Comparison of ENCODE assay signal across 1 cellular context in the genomic region with DNA sequence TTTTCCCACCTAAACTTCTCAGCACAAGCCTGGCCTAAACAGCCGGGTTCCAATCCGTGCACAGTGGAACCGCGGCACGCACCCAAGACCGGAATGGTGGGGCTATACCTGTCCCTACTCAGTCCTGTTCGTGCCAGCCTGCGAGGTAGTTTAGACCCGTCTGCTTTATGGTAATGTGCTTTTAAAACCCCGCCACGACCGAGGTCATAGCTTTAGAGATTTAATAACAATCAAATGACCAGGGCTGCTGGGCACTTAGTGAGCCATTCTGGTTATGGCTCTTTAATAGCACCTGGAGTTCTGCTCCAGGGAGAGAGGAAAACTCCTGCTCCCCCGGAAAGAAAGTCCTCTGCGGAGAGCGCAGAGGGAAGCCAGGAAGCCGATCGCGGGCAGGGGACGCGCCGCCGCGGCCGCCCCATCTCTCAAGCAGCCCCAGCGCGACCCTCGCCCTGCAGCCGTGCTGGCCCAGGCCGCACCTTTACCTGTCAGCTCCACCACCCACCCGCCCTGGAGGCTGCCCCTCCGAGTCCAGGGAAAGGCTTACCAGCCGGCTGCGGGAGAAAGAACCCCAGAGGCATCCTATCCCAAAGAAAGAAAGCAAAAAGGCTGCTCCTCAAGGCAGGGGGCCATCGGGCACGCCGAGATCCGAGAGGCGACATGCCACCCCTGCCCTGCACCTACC.
TF ChIP-seq lines count a peak whose summit lies in the region.

No MANE protein-coding gene starts in this region.

TF ChIP-seq in H1, 55 proteins besides CTCF, POLR2A, EP300 and RAD21:
- no peak for TF ChIP-seq RXRA (IDR thresholded peaks at IDR 0.05; ENCODE audit: insufficient read depth, low read depth, low read length)
- TF ChIP-seq SUZ12 (IDR thresholded peaks at IDR 0.05; ENCODE audit: low read length) = 0 out of 2 replicates have a peak, but pooled peaks have one; percentile 7
- TF ChIP-seq KDM4A (IDR thresholded peaks at IDR 0.05; ENCODE audit: low read depth, low read length, severe bottlenecking) = peak; percentile 67
- 0 out of 4 replicates have a peak, but pooled peaks of 1 of the 2 experiments have one; percentile 13 for TF ChIP-seq HDAC2 (IDR thresholded peaks at IDR 0.05; ENCODE audit: borderline replicate concordance in 1 of 2, low read depth in 2 of 2, low read length in 2 of 2)
- TF ChIP-seq E2F6 (IDR thresholded peaks at IDR 0.05) = 0 out of 2 replicates have a peak, but pooled peaks have one; percentile 5
- no peak for TF ChIP-seq HDAC6 (IDR thresholded peaks at IDR 0.05; ENCODE audit: low read depth, low read length)
- TF ChIP-seq CHD7 (IDR thresholded peaks at IDR 0.05; ENCODE audit: insufficient replicate concordance, low read length) = no peak
- no peak for TF ChIP-seq SP2 (IDR thresholded peaks at IDR 0.05; ENCODE audit: low read length)
- TF ChIP-seq SIN3A (conservative IDR thresholded peaks at IDR 0.05 in 1 of 2, IDR thresholded peaks at IDR 0.05 in 1 of 2; ENCODE audit: low read depth in 1 of 2, low read length in 2 of 2) = no peak
- peak; percentile 77 for TF ChIP-seq ASH2L (IDR thresholded peaks at IDR 0.05; ENCODE audit: low read length)
- no peak for TF ChIP-seq ZNF274 (IDR thresholded peaks at IDR 0.05; ENCODE audit: borderline replicate concordance, extremely low read depth, low read length)
- no peak; the same call in 1 of the 2 replicates for TF ChIP-seq RBBP5 (IDR thresholded peaks at IDR 0.05; ENCODE audit: borderline replicate concordance, low read depth, low read length)
